In genomic region chr14:27528328-27528727, GRCh38 we compare ENCODE assay signal across 8 cellular contexts.
A peak's percentile ranks its signal among the peaks of the same experiment; 100 is the strongest.
DNase-seq lines count a peak whose midpoint lies in the region; ATAC-seq, FAIRE-seq and TF ChIP-seq lines count a peak whose summit lies in the region.

No MANE protein-coding gene starts in this region.

- H3K4me1 ChIP-seq in HEK293 (ENCODE audit: control insufficient read depth, insufficient read depth, low read length) (no peaks in the 10 kb centered on the region), breast epithelium (no peaks in the 10 kb centered on the region), pancreas (no peaks in the 10 kb centered on the region)

- H3K9me3 ChIP-seq in HEK293 (ENCODE audit: control insufficient read depth, insufficient read depth, low read depth, low read length) (no peaks in the 10 kb centered on the region), breast epithelium (peaks cover 0 to 3% of the 10 kb centered on the region in 2 donors), pancreas (no peaks in the 10 kb centered on the region)

- ATAC-seq in pancreas, result peak in 3 of 4 donors; percentile 42 to 76 (median 55)
- ATAC-seq in GM21576 (IDR thresholded peaks at IDR 0.05; ENCODE audit: unreplicated experiment), result no peak

- no peak overlapping the region for H3K4me3 ChIP-seq in HEK293 (ENCODE audit: low read depth, low read length)
- no peak overlapping the region for H3K4me3 ChIP-seq in breast epithelium
- H3K4me3 ChIP-seq in pancreas, result no peak overlapping the region

- no peak for FAIRE-seq in pancreas (lab: Jason Lieb, UNC)

- intact Hi-C loops in breast epithelium (cut with DNase I; ENCODE audit: low total_unique reads), result no loop called here
- intact Hi-C loops in pancreas (cut with DNase I), result no loop called here

- TF ChIP-seq CTCF in HEK293 (tag by site-specific recombination; IDR thresholded peaks at IDR 0.05) (no peak), breast epithelium (IDR thresholded peaks at IDR 0.05) (peak in 2 of 3 donors; percentile 12 to 48), pancreas (IDR thresholded peaks at IDR 0.05) (no peak)

- H3K27ac ChIP-seq in HEK293 (ENCODE audit: extremely low read depth, low read depth, low read length) (no peak overlapping the region), breast epithelium (no peak overlapping the region), pancreas (no peak overlapping the region)

- TF ChIP-seq POLR2A in breast epithelium (IDR thresholded peaks at IDR 0.05), result no peak

- no peaks in the 10 kb centered on the region for H3K27me3 ChIP-seq in breast epithelium
- no peaks in the 10 kb centered on the region for H3K27me3 ChIP-seq in pancreas

- CTCF ChIA-PET in HEK293 (lab: Yijun Ruan, JAX), result interaction anchor here (0.9 kb wide), 1 partner anchor 11 kb away, joined by 4 read pairs; no protein-coding TSS in a partner anchor

- DNase-seq in NCI-H446 (lab: John Stamatoyannopoulos, UW) (peak; percentile 68 to 75), breast epithelium (ENCODE audit: low spot score in 2 of 2) (no peak), pancreas (no peak), COLO668 (lab: John Stamatoyannopoulos, UW; ENCODE audit: unreplicated experiment) (no peak)
- DNase-seq in activated effector memory CD4-positive, alpha-beta T cell treated with anti-CD3 and anti-CD28 coated beads, Interleukin-2, amount 50 U/mL, for 16 hours, result no peak
- DNase-seq in activated CD8-positive, alpha-beta memory T cell treated with anti-CD3 and anti-CD28 coated beads for 24 hours, result no peak

- H3K36me3 ChIP-seq in HEK293 (ENCODE audit: control insufficient read depth in 2 of 2, insufficient read depth in 1 of 2, low read length in 2 of 2), result no peaks in the 10 kb centered on the region
- no peaks in the 10 kb centered on the region for H3K36me3 ChIP-seq in breast epithelium
- no peaks in the 10 kb centered on the region for H3K36me3 ChIP-seq in pancreas

- POLR2A ChIA-PET in HEK293 (lab: Yijun Ruan, JAX), result no interaction called here

- WGBS in pancreas, 2 donors, result 1 to 3% methylated on average over 1 of the region's 1 CpG

TF ChIP-seq in HEK293, 187 proteins besides CTCF, POLR2A, EP300 and RAD21:
- TF ChIP-seq ZNF521 (tag by site-specific recombination; IDR thresholded peaks at IDR 0.05), result no peak
- no peak for TF ChIP-seq ZNF624 (tag by site-specific recombination; IDR thresholded peaks at IDR 0.05)
- TF ChIP-seq ZNF660 (tag by site-specific recombination; IDR thresholded peaks at IDR 0.05), result peak; percentile 67
- no peak for TF ChIP-seq ZSCAN30 (tag by site-specific recombination; IDR thresholded peaks at IDR 0.05)
- TF ChIP-seq ZFP3 (tag by site-specific recombination; IDR thresholded peaks at IDR 0.05; ENCODE audit: low read depth), result no peak
- TF ChIP-seq ZNF76 (tag by site-specific recombination; IDR thresholded peaks at IDR 0.05; ENCODE audit: borderline replicate concordance, low read depth), result no peak
- TF ChIP-seq, protein P1, sequence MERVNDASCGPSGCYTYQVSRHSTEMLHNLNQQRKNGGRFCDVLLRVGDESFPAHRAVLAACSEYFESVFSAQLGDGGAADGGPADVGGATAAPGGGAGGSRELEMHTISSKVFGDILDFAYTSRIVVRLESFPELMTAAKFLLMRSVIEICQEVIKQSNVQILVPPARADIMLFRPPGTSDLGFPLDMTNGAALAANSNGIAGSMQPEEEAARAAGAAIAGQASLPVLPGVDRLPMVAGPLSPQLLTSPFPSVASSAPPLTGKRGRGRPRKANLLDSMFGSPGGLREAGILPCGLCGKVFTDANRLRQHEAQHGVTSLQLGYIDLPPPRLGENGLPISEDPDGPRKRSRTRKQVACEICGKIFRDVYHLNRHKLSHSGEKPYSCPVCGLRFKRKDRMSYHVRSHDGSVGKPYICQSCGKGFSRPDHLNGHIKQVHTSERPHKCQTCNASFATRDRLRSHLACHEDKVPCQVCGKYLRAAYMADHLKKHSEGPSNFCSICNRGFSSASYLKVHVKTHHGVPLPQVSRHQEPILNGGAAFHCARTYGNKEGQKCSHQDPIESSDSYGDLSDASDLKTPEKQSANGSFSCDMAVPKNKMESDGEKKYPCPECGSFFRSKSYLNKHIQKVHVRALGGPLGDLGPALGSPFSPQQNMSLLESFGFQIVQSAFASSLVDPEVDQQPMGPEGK (tag by site-specific recombination; IDR thresholded peaks at IDR 0.05), result no peak
- peak; percentile 42; the same call in 1 of the 2 replicates for TF ChIP-seq ZNF654 (tag by site-specific recombination; IDR thresholded peaks at IDR 0.05; ENCODE audit: low read depth)

Comparison
In these comparisons a context has a peak if more than half of its experiments do, and no peak if none do; other contexts are left out.
1. CTCF ChIP-seq: peak in breast epithelium (2 of 3); none in HEK293 (single experiment) and pancreas (0 of 4).
2. DNase-seq: peak in NCI-H446 (2 of 2); none in breast epithelium (0 of 2), pancreas (0 of 6), COLO668 (single experiment), activated effector memory CD4-positive, alpha-beta T cell treated with anti-CD3 and anti-CD28 coated beads, Interleukin-2, amount 50 U/mL, for 16 hours (single experiment) and activated CD8-positive, alpha-beta memory T cell treated with anti-CD3 and anti-CD28 coated beads for 24 hours (single experiment).